1 cellular context compared by ENCODE assay signal in the genomic region with DNA sequence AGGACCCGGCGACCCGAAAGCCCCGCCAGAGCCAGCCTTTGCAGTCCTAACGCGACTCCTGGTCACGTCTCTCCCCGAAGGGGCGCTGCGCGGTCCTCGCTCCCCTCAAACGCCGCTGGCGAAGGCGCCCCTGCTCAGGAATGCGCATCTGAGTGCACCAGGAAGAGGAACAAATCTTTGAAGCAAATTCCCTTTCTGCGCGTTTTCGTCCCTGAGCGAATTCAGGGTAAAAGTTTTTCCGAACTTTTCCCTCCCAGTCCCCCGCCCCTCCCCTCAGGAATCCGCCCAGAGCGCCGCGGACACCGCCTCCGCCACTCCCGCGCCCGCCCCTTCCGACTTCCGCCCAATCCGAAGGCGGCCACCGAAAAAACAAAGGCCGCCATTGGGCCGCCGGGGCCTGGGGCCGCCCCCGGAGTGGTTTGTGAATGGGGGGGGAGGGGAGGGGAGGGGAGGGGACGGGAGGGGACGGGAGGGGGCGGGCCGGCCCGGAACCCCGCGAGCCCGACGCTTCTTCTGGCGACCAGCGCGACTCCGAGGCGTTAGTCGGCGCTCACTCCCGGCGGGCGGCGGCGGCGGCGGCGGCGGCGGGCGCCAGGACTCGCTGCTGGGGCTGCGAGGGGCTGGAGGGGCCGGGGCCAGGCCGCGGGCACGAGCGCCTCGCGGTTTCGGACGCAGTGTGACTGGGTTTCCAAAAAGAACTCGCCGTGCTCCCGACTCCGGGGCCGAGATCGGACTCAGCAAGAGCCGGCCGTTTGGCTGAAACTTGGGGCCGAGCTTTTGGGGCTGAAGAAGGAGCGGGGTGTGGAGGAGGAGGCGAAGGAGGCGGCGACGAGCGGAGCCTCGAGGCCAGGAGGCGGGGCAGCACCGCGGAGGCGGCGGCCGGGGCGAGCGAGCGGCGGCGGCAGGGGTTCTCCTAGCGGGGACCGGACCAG.
TF ChIP-seq lines count a peak whose summit lies in the region.

FZD7 (plus strand) TSS at position 539 of the 932 bp plus-strand sequence. CDS start 793 bp downstream, outside the sequence.

TF ChIP-seq in WTC11, 78 proteins besides CTCF, POLR2A, EP300 and RAD21 (continued from another document and continues in another):
- TF ChIP-seq, protein P1, sequence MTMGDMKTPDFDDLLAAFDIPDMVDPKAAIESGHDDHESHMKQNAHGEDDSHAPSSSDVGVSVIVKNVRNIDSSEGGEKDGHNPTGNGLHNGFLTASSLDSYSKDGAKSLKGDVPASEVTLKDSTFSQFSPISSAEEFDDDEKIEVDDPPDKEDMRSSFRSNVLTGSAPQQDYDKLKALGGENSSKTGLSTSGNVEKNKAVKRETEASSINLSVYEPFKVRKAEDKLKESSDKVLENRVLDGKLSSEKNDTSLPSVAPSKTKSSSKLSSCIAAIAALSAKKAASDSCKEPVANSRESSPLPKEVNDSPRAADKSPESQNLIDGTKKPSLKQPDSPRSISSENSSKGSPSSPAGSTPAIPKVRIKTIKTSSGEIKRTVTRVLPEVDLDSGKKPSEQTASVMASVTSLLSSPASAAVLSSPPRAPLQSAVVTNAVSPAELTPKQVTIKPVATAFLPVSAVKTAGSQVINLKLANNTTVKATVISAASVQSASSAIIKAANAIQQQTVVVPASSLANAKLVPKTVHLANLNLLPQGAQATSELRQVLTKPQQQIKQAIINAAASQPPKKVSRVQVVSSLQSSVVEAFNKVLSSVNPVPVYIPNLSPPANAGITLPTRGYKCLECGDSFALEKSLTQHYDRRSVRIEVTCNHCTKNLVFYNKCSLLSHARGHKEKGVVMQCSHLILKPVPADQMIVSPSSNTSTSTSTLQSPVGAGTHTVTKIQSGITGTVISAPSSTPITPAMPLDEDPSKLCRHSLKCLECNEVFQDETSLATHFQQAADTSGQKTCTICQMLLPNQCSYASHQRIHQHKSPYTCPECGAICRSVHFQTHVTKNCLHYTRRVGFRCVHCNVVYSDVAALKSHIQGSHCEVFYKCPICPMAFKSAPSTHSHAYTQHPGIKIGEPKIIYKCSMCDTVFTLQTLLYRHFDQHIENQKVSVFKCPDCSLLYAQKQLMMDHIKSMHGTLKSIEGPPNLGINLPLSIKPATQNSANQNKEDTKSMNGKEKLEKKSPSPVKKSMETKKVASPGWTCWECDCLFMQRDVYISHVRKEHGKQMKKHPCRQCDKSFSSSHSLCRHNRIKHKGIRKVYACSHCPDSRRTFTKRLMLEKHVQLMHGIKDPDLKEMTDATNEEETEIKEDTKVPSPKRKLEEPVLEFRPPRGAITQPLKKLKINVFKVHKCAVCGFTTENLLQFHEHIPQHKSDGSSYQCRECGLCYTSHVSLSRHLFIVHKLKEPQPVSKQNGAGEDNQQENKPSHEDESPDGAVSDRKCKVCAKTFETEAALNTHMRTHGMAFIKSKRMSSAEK (CRISPR knock-in tag; IDR thresholded peaks at IDR 0.05; ENCODE audit: borderline replicate concordance): 0 out of 2 replicates have a peak, but pooled peaks have one; percentile 49
- TF ChIP-seq HMGA2 (CRISPR knock-in tag; IDR thresholded peaks at IDR 0.05) (no peak), NR3C1 (CRISPR knock-in tag; conservative IDR thresholded peaks at IDR 0.05; ENCODE audit: low read depth) (no peak), CREB1 (CRISPR knock-in tag; IDR thresholded peaks at IDR 0.05) (no peak), AFF4 (CRISPR knock-in tag; IDR thresholded peaks at IDR 0.05; ENCODE audit: borderline replicate concordance) (no peak), ZMAT4 (CRISPR knock-in tag; IDR thresholded peaks at IDR 0.05) (no peak), ZNF138 (CRISPR knock-in tag; conservative IDR thresholded peaks at IDR 0.05) (no peak), ZNF219 (CRISPR knock-in tag; IDR thresholded peaks at IDR 0.05; ENCODE audit: borderline replicate concordance) (no peak), GTF2I (CRISPR knock-in tag; conservative IDR thresholded peaks at IDR 0.05) (no peak), ESRRA (CRISPR knock-in tag; IDR thresholded peaks at IDR 0.05; ENCODE audit: borderline replicate concordance) (no peak; the same call in 1 of the 2 replicates), GRHL2 (CRISPR knock-in tag; IDR thresholded peaks at IDR 0.05; ENCODE audit: insufficient replicate concordance, severe bottlenecking) (no peak), PRRX2 (CRISPR knock-in tag; IDR thresholded peaks at IDR 0.05) (no peak), NFE2L1 (CRISPR knock-in tag; IDR thresholded peaks at IDR 0.05) (no peak), FOXJ3 (CRISPR knock-in tag; IDR thresholded peaks at IDR 0.05; ENCODE audit: borderline replicate concordance) (no peak), ZNF671 (CRISPR knock-in tag; IDR thresholded peaks at IDR 0.05) (no peak), ZNF232 (CRISPR knock-in tag; IDR thresholded peaks at IDR 0.05) (no peak), RELA (CRISPR knock-in tag; IDR thresholded peaks at IDR 0.05; ENCODE audit: borderline replicate concordance) (no peak), AR (CRISPR knock-in tag; IDR thresholded peaks at IDR 0.05) (no peak), NFYB (CRISPR knock-in tag; conservative IDR thresholded peaks at IDR 0.05; ENCODE audit: low read depth) (peak; percentile 55), ZNF263 (CRISPR knock-in tag; IDR thresholded peaks at IDR 0.05; ENCODE audit: low read depth) (no peak), TEAD1 (CRISPR knock-in tag; IDR thresholded peaks at IDR 0.05) (no peak), RORB (CRISPR knock-in tag; IDR thresholded peaks at IDR 0.05) (no peak), MYBL2 (CRISPR knock-in tag; IDR thresholded peaks at IDR 0.05) (no peak), PREB (CRISPR knock-in tag; IDR thresholded peaks at IDR 0.05; ENCODE audit: borderline replicate concordance) (0 out of 2 replicates have a peak, but pooled peaks have one; percentile 20), ATF1 (CRISPR knock-in tag; IDR thresholded peaks at IDR 0.05) (no peak), ZNF396 (CRISPR knock-in tag; IDR thresholded peaks at IDR 0.05; ENCODE audit: borderline replicate concordance) (no peak), IRF2 (CRISPR knock-in tag; IDR thresholded peaks at IDR 0.05; ENCODE audit: borderline replicate concordance, low read depth) (no peak), NR2C2 (CRISPR knock-in tag; IDR thresholded peaks at IDR 0.05) (no peak), TEAD4 (CRISPR knock-in tag; IDR thresholded peaks at IDR 0.05) (0 out of 2 replicates have a peak, but pooled peaks have one; percentile 13), SP1 (CRISPR knock-in tag; conservative IDR thresholded peaks at IDR 0.05) (peak; percentile 16; the same call in 1 of the 2 replicates), JAZF1 (CRISPR knock-in tag; IDR thresholded peaks at IDR 0.05) (no peak)
- TF ChIP-seq, protein P2, sequence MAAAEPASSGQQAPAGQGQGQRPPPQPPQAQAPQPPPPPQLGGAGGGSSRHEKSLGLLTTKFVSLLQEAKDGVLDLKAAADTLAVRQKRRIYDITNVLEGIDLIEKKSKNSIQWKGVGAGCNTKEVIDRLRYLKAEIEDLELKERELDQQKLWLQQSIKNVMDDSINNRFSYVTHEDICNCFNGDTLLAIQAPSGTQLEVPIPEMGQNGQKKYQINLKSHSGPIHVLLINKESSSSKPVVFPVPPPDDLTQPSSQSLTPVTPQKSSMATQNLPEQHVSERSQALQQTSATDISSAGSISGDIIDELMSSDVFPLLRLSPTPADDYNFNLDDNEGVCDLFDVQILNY (CRISPR knock-in tag; IDR thresholded peaks at IDR 0.05): no peak
- TF ChIP-seq, protein P3, sequence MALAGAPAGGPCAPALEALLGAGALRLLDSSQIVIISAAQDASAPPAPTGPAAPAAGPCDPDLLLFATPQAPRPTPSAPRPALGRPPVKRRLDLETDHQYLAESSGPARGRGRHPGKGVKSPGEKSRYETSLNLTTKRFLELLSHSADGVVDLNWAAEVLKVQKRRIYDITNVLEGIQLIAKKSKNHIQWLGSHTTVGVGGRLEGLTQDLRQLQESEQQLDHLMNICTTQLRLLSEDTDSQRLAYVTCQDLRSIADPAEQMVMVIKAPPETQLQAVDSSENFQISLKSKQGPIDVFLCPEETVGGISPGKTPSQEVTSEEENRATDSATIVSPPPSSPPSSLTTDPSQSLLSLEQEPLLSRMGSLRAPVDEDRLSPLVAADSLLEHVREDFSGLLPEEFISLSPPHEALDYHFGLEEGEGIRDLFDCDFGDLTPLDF (CRISPR knock-in tag; IDR thresholded peaks at IDR 0.05): no peak
- TF ChIP-seq, protein P4, sequence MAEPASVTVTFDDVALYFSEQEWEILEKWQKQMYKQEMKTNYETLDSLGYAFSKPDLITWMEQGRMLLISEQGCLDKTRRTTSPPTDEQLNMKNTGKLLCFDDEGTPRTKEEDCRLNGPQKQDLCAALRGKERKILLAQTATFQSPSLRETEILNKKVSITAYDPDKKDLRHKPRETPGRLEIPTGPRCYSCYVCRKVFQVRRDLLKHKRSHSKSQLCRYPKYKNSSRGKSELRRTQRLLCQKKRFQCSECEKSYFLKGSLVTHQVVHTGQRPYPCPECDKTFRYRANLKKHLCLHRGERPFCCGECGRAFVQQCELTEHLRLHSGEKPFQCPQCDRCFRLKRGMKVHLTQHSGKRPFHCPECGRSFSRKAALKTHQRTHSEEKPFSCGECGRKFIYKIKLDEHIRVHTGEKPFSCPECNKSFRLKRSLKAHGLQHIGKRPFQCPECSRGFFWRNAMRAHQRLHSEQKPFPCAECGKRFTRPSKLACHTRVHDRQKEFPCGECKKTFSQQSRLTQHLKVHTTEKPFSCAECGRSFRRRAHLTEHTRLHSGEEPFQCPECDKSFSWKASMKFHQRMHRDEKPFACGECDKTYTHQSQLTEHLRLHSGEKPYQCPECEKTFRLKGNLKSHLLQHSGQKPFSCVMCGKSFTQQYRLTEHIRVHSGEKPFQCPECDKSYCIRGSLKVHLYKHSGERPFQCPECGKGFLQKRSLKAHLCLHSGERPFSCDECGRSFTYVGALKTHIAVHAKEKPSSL (CRISPR knock-in tag; conservative IDR thresholded peaks at IDR 0.05): no peak
- TF ChIP-seq, protein P5, sequence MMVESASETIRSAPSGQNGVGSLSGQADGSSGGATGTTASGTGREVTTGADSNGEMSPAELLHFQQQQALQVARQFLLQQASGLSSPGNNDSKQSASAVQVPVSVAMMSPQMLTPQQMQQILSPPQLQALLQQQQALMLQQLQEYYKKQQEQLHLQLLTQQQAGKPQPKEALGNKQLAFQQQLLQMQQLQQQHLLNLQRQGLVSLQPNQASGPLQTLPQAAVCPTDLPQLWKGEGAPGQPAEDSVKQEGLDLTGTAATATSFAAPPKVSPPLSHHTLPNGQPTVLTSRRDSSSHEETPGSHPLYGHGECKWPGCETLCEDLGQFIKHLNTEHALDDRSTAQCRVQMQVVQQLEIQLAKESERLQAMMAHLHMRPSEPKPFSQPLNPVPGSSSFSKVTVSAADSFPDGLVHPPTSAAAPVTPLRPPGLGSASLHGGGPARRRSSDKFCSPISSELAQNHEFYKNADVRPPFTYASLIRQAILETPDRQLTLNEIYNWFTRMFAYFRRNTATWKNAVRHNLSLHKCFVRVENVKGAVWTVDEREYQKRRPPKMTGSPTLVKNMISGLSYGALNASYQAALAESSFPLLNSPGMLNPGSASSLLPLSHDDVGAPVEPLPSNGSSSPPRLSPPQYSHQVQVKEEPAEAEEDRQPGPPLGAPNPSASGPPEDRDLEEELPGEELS (CRISPR knock-in tag; IDR thresholded peaks at IDR 0.05): 0 out of 2 replicates have a peak, but pooled peaks have one; percentile 51
